20 cellular contexts compared by ENCODE assay signal in the genomic region with DNA sequence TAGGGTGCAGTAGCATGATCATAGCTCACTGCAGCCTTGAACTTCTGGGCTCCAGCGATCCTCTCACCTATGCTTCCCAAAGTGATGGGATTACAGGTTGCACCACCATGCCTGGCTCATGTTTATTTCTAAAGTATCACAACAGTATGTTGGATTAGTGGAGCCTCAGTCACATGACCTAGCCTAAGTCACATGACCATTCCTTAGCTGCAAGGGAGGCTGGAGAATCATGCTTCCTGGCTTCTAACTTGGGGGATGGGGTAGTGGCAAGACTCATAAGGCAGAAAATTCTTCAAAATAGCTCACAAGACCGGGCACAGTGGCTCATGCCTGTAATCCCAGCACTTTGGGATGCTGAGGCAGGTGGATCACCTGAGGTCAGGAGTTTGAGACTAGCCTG. TPM values are rescaled to one million over a fixed set of nuclear protein-coding genes. Genes with fewer than 3 reads are reported as not detected.
DNase-seq lines count a peak whose midpoint lies in the region; ATAC-seq, FAIRE-seq and TF ChIP-seq lines count a peak whose summit lies in the region.
"Had no signal": no experiment of that assay in that cellular context is flagged by ENCODE, and none has a peak within 500 bp of the region (broad histone marks: within the 10 kb centered on the region; RNA-seq: fewer than 3 reads in every experiment).

No MANE protein-coding gene starts in this region.

- no peak overlapping the region for H3K4ac ChIP-seq in IMR-90 (ENCODE audit: low read depth, low read length)

- TF ChIP-seq POLR2A in IMR-90 (IDR thresholded peaks at IDR 0.05; ENCODE audit: low read depth, low read length) (no peak), GM12878 (IDR thresholded peaks at IDR 0.05; ENCODE audit: low read depth, low read length) (no peak)

- H3K79me1 ChIP-seq in IMR-90 (ENCODE audit: low read depth in 1 of 2, low read length in 2 of 2) = no peaks in the 10 kb centered on the region

- H3K36me3 ChIP-seq in SK-N-SH (replicated peaks in 1 of 2; ENCODE audit: control insufficient read depth in 1 of 2, insufficient read depth in 2 of 2, low read length in 1 of 2) (no peaks in the 10 kb centered on the region), IMR-90 (ENCODE audit: control insufficient read depth, insufficient read depth, low read length) (no peaks in the 10 kb centered on the region), GM12878 (ENCODE audit: control insufficient read depth in 2 of 2, insufficient read depth in 2 of 2, low read length in 1 of 2) (no peaks in the 10 kb centered on the region)

- DNase-seq in SK-N-SH = no peak
- no peak for DNase-seq in IMR-90
- DNase-seq in GM12878 (ENCODE audit: low read depth, low spot score) = no peak
- DNase-seq in LoVo (ENCODE audit: low spot score) = no peak
- no peak for DNase-seq in RKO (ENCODE audit: low spot score)
- DNase-seq: 8988T; C1 segment of cervical spinal cord; Calu3; CD4-positive, alpha-beta memory T cell; COR-L47; DMS79; EL; GDM1; GOT3; H7; HCEC 1CT had no signal

- H3K9me2 ChIP-seq in SK-N-SH = no peaks in the 10 kb centered on the region

- H3K18ac ChIP-seq in IMR-90 (ENCODE audit: low read depth, low read length) = no peak overlapping the region

- POLR2A ChIA-PET in SK-N-SH (lab: Yijun Ruan, JAX) = interaction anchor here (0.6 kb wide), 1 partner anchor 22 kb away, joined by 3 read pairs; no protein-coding TSS in a partner anchor
- POLR2A ChIA-PET in IMR-90 (lab: Charles Lee; ENCODE audit: unreplicated experiment) = no interaction called here
- POLR2A ChIA-PET in GM12878 (lab: Charles Lee) = no interaction called here

- intact Hi-C loops in IMR-90 (cut with micrococcal nuclease) = no loop called here
- intact Hi-C loops in GM12878 (cut with micrococcal nuclease; ENCODE audit: unreplicated experiment) = no loop called here

- H3K27me3 ChIP-seq in SK-N-SH (ENCODE audit: insufficient read depth) (no peaks in the 10 kb centered on the region), IMR-90 (ENCODE audit: control insufficient read depth, insufficient read depth, low read length) (no peaks in the 10 kb centered on the region), GM12878 (replicated peaks in 1 of 2; ENCODE audit: control insufficient read depth in 2 of 2, insufficient read depth in 2 of 2, low read length in 1 of 2) (no peaks in the 10 kb centered on the region)

- SMC1A ChIA-PET in GM12878 (lab: Charles Lee; ENCODE audit: uncharacterized antibody, unreplicated experiment) = no interaction called here

- RAD21 ChIA-PET in GM12878 (lab: Charles Lee; ENCODE audit: unreplicated experiment) = no interaction called here

- H3K56ac ChIP-seq in IMR-90 (ENCODE audit: extremely low read depth, insufficient read depth, low read length) = no peak overlapping the region

- dilution Hi-C loops in IMR-90 (cut with HindIII; ENCODE audit: low sequenced_read_pairs, unreplicated experiment) = no loop called here

- CTCF ChIA-PET in SK-N-SH (lab: Yijun Ruan, JAX) = interaction anchor here (1.4 kb wide), 1 partner anchor 15 kb away, joined by 3 read pairs; no protein-coding TSS in a partner anchor
- CTCF ChIA-PET in IMR-90 (lab: Yijun Ruan, JAX) = no interaction called here
- CTCF ChIA-PET in GM12878 (lab: Yijun Ruan, JAX) = no interaction called here

- in situ Hi-C loops in IMR-90 (cut with MboI; ENCODE audit: low sequenced_read_pairs) (no loop called here), GM12878 (cut with MboI) (no loop called here)

- TF ChIP-seq RAD21 in SK-N-SH (IDR thresholded peaks at IDR 0.05; ENCODE audit: low read length) (no peak), IMR-90 (IDR thresholded peaks at IDR 0.05; ENCODE audit: low read length) (no peak), GM12878 (IDR thresholded peaks at IDR 0.05; ENCODE audit: insufficient read depth, low read depth, low read length) (no peak)

- no peak overlapping the region for H3K9ac ChIP-seq in SK-N-SH
- no peak overlapping the region for H3K9ac ChIP-seq in IMR-90 (ENCODE audit: low read depth, low read length)
- no peak overlapping the region for H3K9ac ChIP-seq in GM12878 (ENCODE audit: control insufficient read depth, insufficient read depth, low read length)

- no peak overlapping the region for H3K23ac ChIP-seq in IMR-90 (ENCODE audit: low read depth, low read length)

- H3K79me2 ChIP-seq in SK-N-SH (ENCODE audit: insufficient read depth) = no peaks in the 10 kb centered on the region
- H3K79me2 ChIP-seq in GM12878 (ENCODE audit: control insufficient read depth, insufficient read depth, low read length) = no peaks in the 10 kb centered on the region

- H2BK15ac ChIP-seq in IMR-90 (ENCODE audit: low read depth, low read length) = no peak overlapping the region

- H3K4me2 ChIP-seq in SK-N-SH = no peak overlapping the region
- no peak overlapping the region for H3K4me2 ChIP-seq in IMR-90 (ENCODE audit: low read depth, low read length)
- H3K4me2 ChIP-seq in GM12878 (ENCODE audit: control insufficient read depth, insufficient read depth) = no peak overlapping the region

- H3K4me3 ChIP-seq in SK-N-SH (ENCODE audit: low read depth in 2 of 2, low read length in 1 of 2) = no peak overlapping the region
- H3K4me3 ChIP-seq in IMR-90 (ENCODE audit: insufficient read depth, low read depth, low read length) = no peak overlapping the region
- no peak overlapping the region for H3K4me3 ChIP-seq in GM12878

- no peak overlapping the region for H2AFZ ChIP-seq in SK-N-SH (ENCODE audit: low read depth)
- H2AFZ ChIP-seq in IMR-90 (replicated peaks; ENCODE audit: low read length, poor library complexity) = no peak overlapping the region
- H2AFZ ChIP-seq in GM12878 (ENCODE audit: control insufficient read depth, low read depth, low read length) = no peak overlapping the region

- H4K8ac ChIP-seq in IMR-90 (ENCODE audit: low read depth in 2 of 2, low read length in 2 of 2) = no peak overlapping the region

- no peaks in the 10 kb centered on the region for H3K9me3 ChIP-seq in SK-N-SH
- no peaks in the 10 kb centered on the region for H3K9me3 ChIP-seq in IMR-90 (ENCODE audit: control insufficient read depth, insufficient read depth, low read length)
- no peaks in the 10 kb centered on the region; the same call in 2 of the 3 replicates for H3K9me3 ChIP-seq in GM12878 (replicated peaks; ENCODE audit: control insufficient read depth, insufficient read depth, low read length)

- H4K5ac ChIP-seq in IMR-90 (ENCODE audit: low read depth, low read length) = no peak overlapping the region

- H3K14ac ChIP-seq in IMR-90 (replicated peaks; ENCODE audit: low read depth, low read length) = no peak overlapping the region

- no peaks in the 10 kb centered on the region for H3F3A ChIP-seq in SK-N-SH (replicated peaks; ENCODE audit: insufficient read depth)

- no peaks in the 10 kb centered on the region; the same call in 1 of the 2 replicates for H3K9me1 ChIP-seq in IMR-90 (ENCODE audit: insufficient read depth, low read length)

- ATAC-seq in SK-N-SH treated with all-trans-retinoic acid at 6 μM for 48 hours (no peak), IMR-90 (ENCODE audit: low read depth) (no peak), GM12878 (no peak), GM18867 (IDR thresholded peaks at IDR 0.05; ENCODE audit: unreplicated experiment) (no peak)

- no peak overlapping the region for H4K91ac ChIP-seq in IMR-90 (ENCODE audit: insufficient read depth, low read depth, low read length)

- WGBS in SK-N-SH (ENCODE audit: low lambda C conversion rate) = 83% methylated on average over 2 of the region's 2 CpGs
- WGBS in IMR-90 (ENCODE audit: extremely low coverage in 2 of 2, insufficient read length in 1 of 2), 2 experiments = no CpG with 5 or more reads among the region's 2 CpGs
- WGBS in GM12878 (ENCODE audit: insufficient coverage, insufficient replicate concordance, low lambda C conversion rate, missing lambda C conversion rate) = 51% methylated on average over 2 of the region's 2 CpGs

- no peak overlapping the region for H2BK5ac ChIP-seq in IMR-90 (ENCODE audit: low read depth, low read length, poor library complexity, severe bottlenecking)

- no peak for TF ChIP-seq EP300 in SK-N-SH (IDR thresholded peaks at IDR 0.05; ENCODE audit: borderline replicate concordance in 1 of 2, low read depth in 1 of 2, low read length in 1 of 2)
- no peak for TF ChIP-seq EP300 in GM12878 (IDR thresholded peaks at IDR 0.05; ENCODE audit: borderline replicate concordance in 1 of 2, control insufficient read depth in 1 of 2, low read depth in 2 of 2, low read length in 2 of 2)

- peak overlapping the region; percentile 28; the same call in 1 of the 2 replicates for H2AK5ac ChIP-seq in IMR-90 (ENCODE audit: low read depth, low read length)

- BruUV-seq in IMR-90 (replicated peaks; lab: Mats Ljungman, UMichigan) = no TSS peak
- no TSS peak for BruUV-seq in GM12878 (replicated peaks; lab: Mats Ljungman, UMichigan)

- H2BK20ac ChIP-seq in IMR-90 (ENCODE audit: low read depth, low read length) = no peak overlapping the region

- FAIRE-seq in GM12878 (lab: Jason Lieb, UNC) = no peak
- FAIRE-seq: GM12891, GM18507 had no signal

- H2BK120ac ChIP-seq in IMR-90 (ENCODE audit: low read depth, low read length) = no peak overlapping the region

- no peak for TF ChIP-seq CTCF in SK-N-SH (IDR thresholded peaks at IDR 0.05)
- TF ChIP-seq CTCF in IMR-90 (conservative IDR thresholded peaks at IDR 0.05; ENCODE audit: low read depth, low read length) = no peak
- TF ChIP-seq CTCF in GM12878 (IDR thresholded peaks at IDR 0.05 in 2 of 3, conservative IDR thresholded peaks at IDR 0.05 in 1 of 3; ENCODE audit: control insufficient read depth in 2 of 3, extremely low read depth in 1 of 3, insufficient read depth in 1 of 3, low read depth in 3 of 3, low read length in 3 of 3) = no peak

- H3K27ac ChIP-seq in SK-N-SH (ENCODE audit: low read depth in 2 of 2, low read length in 1 of 2) (no peak overlapping the region), IMR-90 (ENCODE audit: insufficient read depth, low read length) (no peak overlapping the region), GM12878 (ENCODE audit: control insufficient read depth, insufficient read depth) (no peak overlapping the region)

- H3K4me1 ChIP-seq in SK-N-SH (ENCODE audit: control insufficient read depth in 1 of 2, insufficient read depth in 2 of 2, low read depth in 1 of 2, low read length in 1 of 2) = no peaks in the 10 kb centered on the region
- H3K4me1 ChIP-seq in IMR-90 (ENCODE audit: control insufficient read depth, insufficient read depth, low read length) = peaks cover 5% of the 10 kb centered on the region; the same call in 1 of the 2 replicates
- H3K4me1 ChIP-seq in GM12878 (ENCODE audit: control insufficient read depth, insufficient read depth, low read length) = no peaks in the 10 kb centered on the region

- H4K20me1 ChIP-seq in SK-N-SH (ENCODE audit: insufficient read depth) (no peaks in the 10 kb centered on the region), IMR-90 (ENCODE audit: insufficient read depth, low read length) (no peaks in the 10 kb centered on the region), GM12878 (ENCODE audit: control insufficient read depth, insufficient read depth) (no peaks in the 10 kb centered on the region)

- no peak overlapping the region for H2AK9ac ChIP-seq in IMR-90 (replicated peaks; ENCODE audit: low read depth, low read length, poor library complexity)

RNA-seq across cellular contexts. Expression of gene TPST1, which starts 26.9 kb away (rescaled TPM):
- 36.4 and 46.4 TPM in 2 replicates for polyA plus RNA-seq in SK-N-SH (2012; rRNA removed)
- 45.8 and 45.9 TPM in 2 replicates for polyA plus RNA-seq in SK-N-SH (2012; cell fraction: cytosol; rRNA removed)
- 20.5 and 33.6 TPM in 2 replicates for polyA plus RNA-seq in SK-N-SH (2012; cell fraction: nucleus; rRNA removed)
- 49.7 and 58.6 TPM in 2 replicates for total RNA-seq in IMR-90 (2012; rRNA removed)
- 35.2 and 37.7 TPM in 2 replicates for polyA plus RNA-seq in IMR-90 (2012; rRNA removed)
- 32.9 and 42.3 TPM in 2 replicates for polyA plus RNA-seq in IMR-90 (2012; cell fraction: cytosol; rRNA removed)
- 11.1 and 42.8 TPM in 2 replicates for polyA plus RNA-seq in IMR-90 (2012; cell fraction: nucleus; rRNA removed; ENCODE audit: low replicate concordance)
- total RNA-seq in GM12878 (2013; cell fraction: nucleolus; rRNA removed) = 22.8 and 28.1 TPM in 2 replicates
- 7.8 and 8.9 TPM in 2 replicates for total RNA-seq in GM12878 (2014; rRNA removed)
- 9.7 and 10.6 TPM in 2 replicates for total RNA-seq in GM12878 (2014; rRNA removed; fragmentation: Illumina TruSeq; extraction: Trizol)
- 6.4 and 7.4 TPM in 2 replicates for total RNA-seq in GM12878 (2021)
- polyA plus RNA-seq in GM12878 (2011; ENCODE audit: low read depth) = 3.3 TPM
- polyA plus RNA-seq in GM12878 (2011; rRNA removed) = 7.7 and 10.4 TPM in 2 replicates
- 3.9 and 4.1 TPM in 2 replicates for polyA plus RNA-seq in GM12878 (2011; cell fraction: cytosol; rRNA removed)
- 3.1 and 4.9 TPM in 2 replicates for polyA plus RNA-seq in GM12878 (2011; cell fraction: nucleus; rRNA removed)
- polyA plus RNA-seq in GM12878 (2012) = 3.6 and 3.9 TPM in 2 replicates
- polyA plus RNA-seq in GM12878 (2014; fragmentation: Illumina TruSeq; extraction: Trizol) = 6.0 and 6.6 TPM in 2 replicates
- 1 to 10 TPM; 1.1 to 2.2 TPM for polyA plus RNA-seq in GM12878 (2014; fragmentation: Nextera tagmentation; extraction: Ambion mirVana)
- polyA plus RNA-seq in GM12878 (2014; rRNA removed) = 6.3 and 7.6 TPM in 2 replicates
- polyA plus RNA-seq in GM12878 (2016; fragmentation: Nextera tagmentation; extraction: Ambion mirVana) = 1 to 10 TPM; 8.2 to 8.9 TPM
- 23.7 and 24.1 TPM in 2 replicates for polyA minus RNA-seq in GM12878 (2011; rRNA and poly(A)+ RNA removed)
- polyA minus RNA-seq in GM12878 (2011; cell fraction: cytosol; rRNA and poly(A)+ RNA removed) = 2.3 and 3.7 TPM in 2 replicates
- 7.3 and 9.8 TPM in 2 replicates for polyA minus RNA-seq in GM12878 (2011; cell fraction: nucleus; rRNA and poly(A)+ RNA removed)

Comparison
In these comparisons a context has a peak if more than half of its experiments do, and no peak if none do; other contexts are left out.
1. Of the 26 proteins assayed by ChIP-seq in both GM12878 and SK-N-SH: peak only in GM12878: none; only in SK-N-SH: none; in both: USF1; in neither: 25.